25 cellular contexts compared by ENCODE assay signal in the genomic region with DNA sequence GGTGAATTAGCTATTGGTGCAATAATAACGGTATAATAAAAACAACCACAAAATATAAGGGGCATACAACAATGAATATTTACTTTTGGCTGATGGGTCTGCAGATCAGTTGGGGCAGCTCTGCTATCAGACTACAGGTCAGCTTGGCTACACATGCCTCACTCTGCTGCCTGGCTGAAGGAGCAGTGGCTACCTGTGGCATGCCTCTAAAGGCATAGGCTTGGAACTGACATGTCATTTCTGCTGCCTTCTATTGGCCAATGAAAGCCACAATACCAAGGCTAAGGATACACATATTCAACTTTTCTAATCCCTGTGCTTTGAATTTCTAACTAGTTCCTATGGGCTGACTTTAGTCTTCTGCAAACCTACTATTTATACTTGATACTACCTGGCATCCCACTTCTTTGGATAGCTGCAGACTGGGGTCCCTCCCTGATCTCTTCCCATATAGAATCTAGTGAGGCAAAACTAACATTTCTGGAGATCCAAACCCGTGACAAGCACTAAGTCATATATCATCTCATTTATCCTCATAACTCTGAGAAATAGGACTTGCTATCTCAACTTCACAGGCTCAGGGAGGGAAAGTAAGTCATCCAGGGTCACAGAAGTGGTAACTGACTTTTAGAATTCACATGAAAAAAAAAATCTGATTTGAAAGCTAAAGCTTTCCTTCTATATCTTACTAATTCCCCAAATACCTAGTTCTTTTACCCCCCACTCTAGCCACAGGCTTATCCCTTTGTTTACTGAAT.
"Had no signal": no experiment of that assay in that cellular context is flagged by ENCODE, and none has a peak within 500 bp of the region (broad histone marks: within the 10 kb centered on the region; RNA-seq: fewer than 3 reads in every experiment).

No MANE protein-coding gene starts in this region.

- H3K27ac Mint-ChIP-seq: activated naive CD8-positive, alpha-beta T cell; activated T-cell treated with anti-CD3 and anti-CD28 coated beads, Interleukin-2, amount 50 U/mL, for 24 hours; activated T-helper 17 cell treated with anti-CD3 and anti-CD28 coated beads, Interleukin-2, amount 50 U/mL, for 72 hours; endodermal cell; immature natural killer cell; natural killer cell treated with Interleukin-12 subunit alpha and Interleukin-12 subunit beta and Interleukin-15 and Interleukin-18, amount 100 ng/mL, for 72 hours; stimulated activated naive B cell treated with anti-CD40 and anti-IgM and Interleukin-4, amounts not matched to agents 10 μg/mL and 1 μg/mL and 100 μg/mL, for 72 hours; T-cell; T-helper 2 cell treated with Interferon-gamma antibody and Interleukin-4, amounts not matched to agents 5 μg/mL and 100 μg/mL, for 36 hours had no signal

- H3K79me2 ChIP-seq: parathyroid adenoma had no signal

- H3K4me3 ChIP-seq: adrenal gland, colonic mucosa, heart right ventricle, lower lobe of right lung, right lobe of liver, smooth muscle cell, thyroid gland had no signal

- H3K27me3 ChIP-seq: adrenal gland, colonic mucosa, right lobe of liver, thyroid gland had no signal

- H3K27ac ChIP-seq: adrenal gland, colonic mucosa, heart right ventricle, lower lobe of right lung, parathyroid adenoma, right lobe of liver, thyroid gland, WERI-Rb-1 had no signal

- H3K9me3 Mint-ChIP-seq: activated T-cell treated with anti-CD3 and anti-CD28 coated beads, Interleukin-2, amount 50 U/mL, for 24 hours; activated T-helper 17 cell treated with anti-CD3 and anti-CD28 coated beads, Interleukin-2, amount 50 U/mL, for 72 hours; central memory CD8-positive, alpha-beta T cell; endodermal cell; natural killer cell treated with Interleukin-12 subunit alpha and Interleukin-12 subunit beta and Interleukin-15 and Interleukin-18, amount 100 ng/mL, for 72 hours; stimulated activated naive B cell treated with anti-CD40 and anti-IgM and Interleukin-4, amounts not matched to agents 10 μg/mL and 1 μg/mL and 100 μg/mL, for 72 hours; T-cell; T-helper 2 cell treated with Interferon-gamma antibody and Interleukin-4, amounts not matched to agents 5 μg/mL and 100 μg/mL, for 36 hours had no signal

- H3K36me3 ChIP-seq: adrenal gland, colonic mucosa, heart right ventricle, lower lobe of right lung, right lobe of liver, thyroid gland, WERI-Rb-1 had no signal

- DNase-seq: activated CD4-positive, alpha-beta T cell treated with anti-CD3 and anti-CD28 coated beads for 1 hour; activated CD8-positive, alpha-beta memory T cell treated with anti-CD3 and anti-CD28 coated beads for 24 hours; activated CD8-positive, alpha-beta memory T cell treated with anti-CD3 and anti-CD28 coated beads, Interleukin-2, amount 50 U/mL, for 4 hours; activated T-cell treated with anti-CD3 and anti-CD28 coated beads, Interleukin-2, amount 50 U/mL, for 24 hours; adrenal gland; colonic mucosa; endodermal cell; heart right ventricle; immature natural killer cell; lower lobe of right lung; mesendoderm; right lobe of liver; stimulated activated CD4-positive, alpha-beta T cell treated with anti-CD3 and anti-CD28 coated beads, Interleukin-15, amount 100 ng/mL, for 24 hours; stimulated activated naive B cell treated with anti-CD40 and anti-IgM and Interleukin-4, amounts not matched to agents 10 μg/mL and 1 μg/mL and 100 μg/mL, for 72 hours; T-cell; thyroid gland; WERI-Rb-1 had no signal

- H3K4me1 ChIP-seq: adrenal gland, parathyroid adenoma, right lobe of liver had no signal

- H2AFZ ChIP-seq: parathyroid adenoma had no signal

- H3K4me3 Mint-ChIP-seq: activated naive CD8-positive, alpha-beta T cell; activated T-cell treated with anti-CD3 and anti-CD28 coated beads, Interleukin-2, amount 50 U/mL, for 24 hours; activated T-helper 17 cell treated with anti-CD3 and anti-CD28 coated beads, Interleukin-2, amount 50 U/mL, for 72 hours; central memory CD8-positive, alpha-beta T cell; endodermal cell; immature natural killer cell; natural killer cell treated with Interleukin-12 subunit alpha and Interleukin-12 subunit beta and Interleukin-15 and Interleukin-18, amount 100 ng/mL, for 72 hours; stimulated activated naive B cell treated with anti-CD40 and anti-IgM and Interleukin-4, amounts not matched to agents 10 μg/mL and 1 μg/mL and 100 μg/mL, for 72 hours; T-cell; T-helper 2 cell treated with Interferon-gamma antibody and Interleukin-4, amounts not matched to agents 5 μg/mL and 100 μg/mL, for 36 hours had no signal

- H3K36me3 Mint-ChIP-seq: immature natural killer cell; natural killer cell treated with Interleukin-12 subunit alpha and Interleukin-12 subunit beta and Interleukin-15 and Interleukin-18, amount 100 ng/mL, for 72 hours; stimulated activated naive B cell treated with anti-CD40 and anti-IgM and Interleukin-4, amounts not matched to agents 10 μg/mL and 1 μg/mL and 100 μg/mL, for 72 hours; T-cell had no signal

- H3K4me1 Mint-ChIP-seq: activated T-helper 17 cell treated with anti-CD3 and anti-CD28 coated beads, Interleukin-2, amount 50 U/mL, for 72 hours; central memory CD8-positive, alpha-beta T cell; immature natural killer cell; stimulated activated naive B cell treated with anti-CD40 and anti-IgM and Interleukin-4, amounts not matched to agents 10 μg/mL and 1 μg/mL and 100 μg/mL, for 72 hours; T-cell had no signal

- ATAC-seq: activated T-helper 17 cell treated with anti-CD3 and anti-CD28 coated beads, Interleukin-2, amount 50 U/mL, for 72 hours; heart right ventricle; left lobe of liver; lower lobe of right lung; natural killer cell treated with Interleukin-12 subunit alpha and Interleukin-12 subunit beta and Interleukin-15 and Interleukin-18, amount 100 ng/mL, for 72 hours; right lobe of liver; stimulated activated naive B cell treated with anti-CD40 and anti-IgM and Interleukin-4, amounts not matched to agents 10 μg/mL and 1 μg/mL and 100 μg/mL, for 72 hours; T-cell had no signal
